12 cellular contexts compared by ENCODE assay signal in genomic region chr16:11794447-11794846, GRCh38. TPM values are rescaled to one million over a fixed set of nuclear protein-coding genes. Genes with fewer than 3 reads are reported as not detected.
DNase-seq lines count a peak whose midpoint lies in the region; ATAC-seq and TF ChIP-seq lines count a peak whose summit lies in the region.
"Had no signal": no experiment of that assay in that cellular context is flagged by ENCODE, and none has a peak within 500 bp of the region (broad histone marks: within the 10 kb centered on the region; RNA-seq: fewer than 3 reads in every experiment).

No MANE protein-coding gene starts in this region.

- H3K36me3 Mint-ChIP-seq in activated naive CD8-positive, alpha-beta T cell treated with anti-CD3 and anti-CD28 coated beads for 36 hours: peaks cover 37% of the 10 kb centered on the region
- H3K36me3 Mint-ChIP-seq in type B pancreatic cell: peaks cover 17% of the 10 kb centered on the region

- no peaks in the 10 kb centered on the region for H3K27me3 ChIP-seq in right atrium auricular region
- H3K27me3 ChIP-seq: ascending aorta had no signal

- H3K4me1 ChIP-seq in right atrium auricular region (peaks cover 0 to 72% of the 10 kb centered on the region in 2 donors), mesodermal cell (ENCODE audit: control insufficient read depth, insufficient read depth, low read length, poor library complexity, severe bottlenecking) (peaks cover 26% of the 10 kb centered on the region)

- H3K9me3 ChIP-seq in right atrium auricular region (no peaks in the 10 kb centered on the region), mesodermal cell (ENCODE audit: control insufficient read depth, low read length) (no peaks in the 10 kb centered on the region)
- H3K9me3 ChIP-seq: ascending aorta, Caco-2 had no signal

- H3K27ac ChIP-seq in right atrium auricular region: peak overlapping the region; percentile 33 to 41
- H3K27ac ChIP-seq in mesodermal cell (ENCODE audit: low read depth, low read length, severe bottlenecking): peak overlapping the region; percentile 54

- no peaks in the 10 kb centered on the region for H3K9me3 Mint-ChIP-seq in activated naive CD8-positive, alpha-beta T cell treated with anti-CD3 and anti-CD28 coated beads for 36 hours
- H3K9me3 Mint-ChIP-seq in type B pancreatic cell: no peaks in the 10 kb centered on the region

- WGBS in mesodermal cell (ENCODE audit: insufficient coverage in 2 of 2), 2 experiments: 86 to 100% methylated on average over 1 of the region's 2 CpGs

- no peak for TF ChIP-seq CTCF in right atrium auricular region (IDR thresholded peaks at IDR 0.05)
- no peak for TF ChIP-seq CTCF in type B pancreatic cell (conservative IDR thresholded peaks at IDR 0.05)

- H3K4me3 Mint-ChIP-seq in activated naive CD8-positive, alpha-beta T cell treated with anti-CD3 and anti-CD28 coated beads for 36 hours: peak overlapping the region; percentile 85
- peak overlapping the region; percentile 86 for H3K4me3 Mint-ChIP-seq in type B pancreatic cell

- H3K4me1 Mint-ChIP-seq in activated naive CD8-positive, alpha-beta T cell treated with anti-CD3 and anti-CD28 coated beads for 36 hours: peaks cover 71% of the 10 kb centered on the region
- H3K4me1 Mint-ChIP-seq in type B pancreatic cell (ENCODE audit: unreplicated experiment): peaks cover 61% of the 10 kb centered on the region

- no peak for ATAC-seq in HG02970 (IDR thresholded peaks at IDR 0.05; ENCODE audit: low FRiP score, unreplicated experiment)
- ATAC-seq in HG03139 (IDR thresholded peaks at IDR 0.05; ENCODE audit: unreplicated experiment): no peak

- H3K27ac Mint-ChIP-seq in activated naive CD8-positive, alpha-beta T cell treated with anti-CD3 and anti-CD28 coated beads for 36 hours: peak overlapping the region; percentile 91
- H3K27ac Mint-ChIP-seq in type B pancreatic cell: peak overlapping the region; percentile 95

- H3K4me3 ChIP-seq in right atrium auricular region (no peak overlapping the region), mesodermal cell (ENCODE audit: extremely low read depth, insufficient read depth, low read length, poor library complexity, severe bottlenecking) (no peak overlapping the region)

- no peaks in the 10 kb centered on the region for H3K27me3 Mint-ChIP-seq in activated naive CD8-positive, alpha-beta T cell treated with anti-CD3 and anti-CD28 coated beads for 36 hours
- H3K27me3 Mint-ChIP-seq in type B pancreatic cell: no peaks in the 10 kb centered on the region

- H3K36me3 ChIP-seq in right atrium auricular region: no peaks in the 10 kb centered on the region
- H3K36me3 ChIP-seq in mesodermal cell (ENCODE audit: control insufficient read depth, insufficient read depth, low read length): peaks cover 43% of the 10 kb centered on the region

- DNase-seq in right atrium auricular region (ENCODE audit: low spot score): no peak
- DNase-seq in cardiac septum (ENCODE audit: low spot score): no peak
- no peak for DNase-seq in activated naive CD8-positive, alpha-beta T cell treated with anti-CD3 and anti-CD28 coated beads for 36 hours
- no peak for DNase-seq in type B pancreatic cell (ENCODE audit: extremely low spot score, unreplicated experiment)
- no peak for DNase-seq in activated effector memory CD4-positive, alpha-beta T cell treated with anti-CD3 and anti-CD28 coated beads, Interleukin-2, amount 50 U/mL, for 16 hours
- DNase-seq: Caco-2, mesendoderm, NCI-H748 treated with DMSO at 0.1 percent for 48 hours had no signal

- intact Hi-C loops in cardiac septum (cut with DNase I): no loop called here

RNA-seq across cellular contexts. Expression of gene ZC3H7A, which starts 2.6 kb away (rescaled TPM):
- total RNA-seq in right atrium auricular region (10 to 100 TPM; 29.0 to 32.1 TPM), cardiac septum (33.4 TPM), type B pancreatic cell (ENCODE audit: low replicate concordance) (43.3 and 67.5 TPM in 2 replicates)
- 10 to 100 TPM; 54.1 to 57.9 TPM for total RNA-seq in activated naive CD8-positive, alpha-beta T cell treated with anti-CD3 and anti-CD28 coated beads for 36 hours
- polyA plus RNA-seq in mesodermal cell (2013, experiment 1 of 2): 50.9 TPM
- polyA plus RNA-seq in mesodermal cell (2013, experiment 2 of 2): 52.2 TPM

RNA-seq across cellular contexts. Expression of gene TXNDC11, which starts 51.8 kb away (rescaled TPM):
- total RNA-seq in right atrium auricular region: 10 to 100 TPM; 29.5 to 38.1 TPM
- 27.0 TPM for total RNA-seq in cardiac septum
- 10 to 100 TPM; 24.5 to 27.3 TPM for total RNA-seq in activated naive CD8-positive, alpha-beta T cell treated with anti-CD3 and anti-CD28 coated beads for 36 hours
- 22.1 TPM for polyA plus RNA-seq in mesodermal cell (2013, experiment 1 of 2)
- 17.1 TPM for polyA plus RNA-seq in mesodermal cell (2013, experiment 2 of 2)
- total RNA-seq in type B pancreatic cell (ENCODE audit: low replicate concordance): 26.7 and 39.0 TPM in 2 replicates

RNA-seq across cellular contexts. Expression of gene RSL1D1, which starts 56.9 kb away (rescaled TPM):
- total RNA-seq in right atrium auricular region (100 to 1,000 TPM in 1 of 2 donors, 10 to 100 TPM in 1; 75.3 to 123 TPM), cardiac septum (77.9 TPM), type B pancreatic cell (ENCODE audit: low replicate concordance) (150 and 184 TPM in 2 replicates)
- 100 to 1,000 TPM; 434 to 441 TPM for total RNA-seq in activated naive CD8-positive, alpha-beta T cell treated with anti-CD3 and anti-CD28 coated beads for 36 hours
- polyA plus RNA-seq in mesodermal cell (2013, experiment 1 of 2): 124 TPM
- polyA plus RNA-seq in mesodermal cell (2013, experiment 2 of 2): 146 TPM
